ENCODE assay signal across 20 cellular contexts in genomic region chr14:57383125-57383524, GRCh38. TPM values are rescaled to one million over a fixed set of nuclear protein-coding genes. Genes with fewer than 3 reads are reported as not detected.
DNase-seq lines count a peak whose midpoint lies in the region; ATAC-seq and TF ChIP-seq lines count a peak whose summit lies in the region.
"Had no signal": no experiment of that assay in that cellular context is flagged by ENCODE, and none has a peak within 500 bp of the region (broad histone marks: within the 10 kb centered on the region; RNA-seq: fewer than 3 reads in every experiment).

No MANE protein-coding gene starts in this region.

- no peak overlapping the region for H2BK12ac ChIP-seq in mesenchymal stem cell (ENCODE audit: low read length in 2 of 2)

- H3K36me3 Mint-ChIP-seq in Caco-2 (ENCODE audit: insufficient read depth, unreplicated experiment): no peaks in the 10 kb centered on the region
- no peaks in the 10 kb centered on the region for H3K36me3 Mint-ChIP-seq in HFFc6 (ENCODE audit: low read depth)
- H3K36me3 Mint-ChIP-seq: CD8-positive, alpha-beta T cell had no signal

- H3K4me3 ChIP-seq in Caco-2 (ENCODE audit: low read depth, low read length) (no peak overlapping the region), mesenchymal stem cell (ENCODE audit: insufficient read depth in 1 of 2, low read depth in 1 of 2, low read length in 2 of 2) (no peak overlapping the region)
- H3K4me3 ChIP-seq: A549, BLaER1 had no signal

- H3K18ac ChIP-seq in mesenchymal stem cell (ENCODE audit: low read depth in 1 of 2, low read length in 2 of 2): no peak overlapping the region

- no peak overlapping the region for H2BK5ac ChIP-seq in mesenchymal stem cell (ENCODE audit: low read depth, low read length, poor library complexity, severe bottlenecking)

- H4K91ac ChIP-seq in mesenchymal stem cell (ENCODE audit: low read length): no peak overlapping the region

- DNase-seq in Caco-2: peak; percentile 56 to 60
- DNase-seq in HFFc6: no peak
- peak; percentile 23 for DNase-seq in dermis blood vessel endothelial cell
- peak; percentile 25 for DNase-seq in mesenchymal stem cell
- no peak for DNase-seq in occipital lobe (lab: John Stamatoyannopoulos, UW)
- DNase-seq in stimulated activated naive CD8-positive, alpha-beta T cell treated with anti-CD3 and anti-CD28 coated beads, Interleukin-15, amount 100 ng/mL, for 72 hours: no peak
- DNase-seq in sciatic nerve (ENCODE audit: low spot score): no peak
- DNase-seq: CD8-positive, alpha-beta T cell; DMS53; H7; NCI-H1417 treated with DMSO at 0.1 percent for 48 hours; NCI-H187 treated with DMSO at 0.1 percent for 48 hours; NCI-H2227 treated with DMSO at 0.1 percent for 48 hours; NCI-H510A treated with DMSO at 0.1 percent for 48 hours; NCI-H82; OCI-M1; SHP77 treated with DMSO at 0.1 percent for 48 hours had no signal

- no peak overlapping the region for H3K14ac ChIP-seq in mesenchymal stem cell (ENCODE audit: low read length in 2 of 2)

- no peak overlapping the region for H3K4me2 ChIP-seq in mesenchymal stem cell (ENCODE audit: low read length, poor library complexity, severe bottlenecking)
- H3K4me2 ChIP-seq: BLaER1 had no signal

- no peak overlapping the region for H2AK5ac ChIP-seq in mesenchymal stem cell (ENCODE audit: low read length, severe bottlenecking)

- no peak overlapping the region for H2BK120ac ChIP-seq in mesenchymal stem cell (ENCODE audit: low read depth, low read length)

- H3K27ac ChIP-seq in mesenchymal stem cell (ENCODE audit: low read length, poor library complexity, severe bottlenecking): no peak overlapping the region
- H3K27ac ChIP-seq: A549, BLaER1 had no signal

- H3K27me3 ChIP-seq in Caco-2 (replicated peaks; ENCODE audit: control insufficient read depth, insufficient read depth, low read length) (no peaks in the 10 kb centered on the region), mesenchymal stem cell (ENCODE audit: control insufficient read depth in 1 of 2, insufficient read depth in 1 of 2, low read length in 2 of 2) (no peaks in the 10 kb centered on the region)
- H3K27me3 ChIP-seq: BLaER1 had no signal

- H2AFZ ChIP-seq in mesenchymal stem cell (ENCODE audit: low read depth, low read length): no peak overlapping the region

- H3K36me3 ChIP-seq in Caco-2 (ENCODE audit: control insufficient read depth, insufficient read depth, low read length): no peaks in the 10 kb centered on the region
- no peaks in the 10 kb centered on the region for H3K36me3 ChIP-seq in mesenchymal stem cell (ENCODE audit: control insufficient read depth in 1 of 2, insufficient read depth in 2 of 2, low read depth in 1 of 2, low read length in 2 of 2)
- H3K36me3 ChIP-seq: BLaER1 had no signal

- BruUV-seq in Caco-2 (replicated peaks; lab: Mats Ljungman, UMichigan): no TSS peak

- H3K9ac ChIP-seq in mesenchymal stem cell (ENCODE audit: low read length): peak overlapping the region; percentile 62
- H3K9ac ChIP-seq: BLaER1 had no signal

- H3K9me3 ChIP-seq in Caco-2: no peaks in the 10 kb centered on the region
- no peaks in the 10 kb centered on the region for H3K9me3 ChIP-seq in mesenchymal stem cell (ENCODE audit: control insufficient read depth, low read length)
- H3K9me3 ChIP-seq: A549, BLaER1 had no signal

- POLR2A ChIA-PET in Caco-2 (lab: Charles Lee): interaction anchor here (0.7 kb wide), 2 partner anchors 114 to 195 kb away, joined by 3 read pairs; no protein-coding TSS in a partner anchor

- H3K27ac Mint-ChIP-seq in Caco-2 (ENCODE audit: unreplicated experiment) (no peak overlapping the region), HFFc6 (peak overlapping the region; percentile 56)
- no peak overlapping the region for H3K27ac Mint-ChIP-seq in stimulated activated naive CD8-positive, alpha-beta T cell treated with anti-CD3 and anti-CD28 coated beads, Interleukin-15, amount 100 ng/mL, for 72 hours
- H3K27ac Mint-ChIP-seq: CD8-positive, alpha-beta T cell had no signal

- TF ChIP-seq CTCF in Caco-2 (IDR thresholded peaks at IDR 0.05; ENCODE audit: insufficient read depth in 1 of 2, low read depth in 1 of 2, low read length in 1 of 2, severe bottlenecking in 1 of 2, unreplicated experiment in 1 of 2) (no peak), HFFc6 (IDR thresholded peaks at IDR 0.05) (no peak)

- H3K27me3 Mint-ChIP-seq in Caco-2 (ENCODE audit: insufficient read depth, unreplicated experiment) (no peaks in the 10 kb centered on the region), HFFc6 (ENCODE audit: insufficient read depth) (no peaks in the 10 kb centered on the region)
- no peaks in the 10 kb centered on the region for H3K27me3 Mint-ChIP-seq in stimulated activated naive CD8-positive, alpha-beta T cell treated with anti-CD3 and anti-CD28 coated beads, Interleukin-15, amount 100 ng/mL, for 72 hours

- H2BK15ac ChIP-seq in mesenchymal stem cell (ENCODE audit: low read depth, poor library complexity, severe bottlenecking): no peak overlapping the region

- no peak overlapping the region for H3K4ac ChIP-seq in mesenchymal stem cell (ENCODE audit: low read depth in 1 of 2, low read length in 2 of 2)

- H3K23ac ChIP-seq in mesenchymal stem cell (ENCODE audit: low read length in 2 of 2): no peak overlapping the region

- ATAC-seq in GM21447 (IDR thresholded peaks at IDR 0.05; ENCODE audit: unreplicated experiment) (no peak), sciatic nerve (no peak)
- no peak for ATAC-seq in stimulated activated naive CD8-positive, alpha-beta T cell treated with anti-CD3 and anti-CD28 coated beads, Interleukin-15, amount 100 ng/mL, for 72 hours
- ATAC-seq: CD8-positive, alpha-beta T cell had no signal

- H3K9me3 Mint-ChIP-seq in Caco-2 (ENCODE audit: unreplicated experiment) (no peaks in the 10 kb centered on the region), HFFc6 (no peaks in the 10 kb centered on the region)
- no peaks in the 10 kb centered on the region for H3K9me3 Mint-ChIP-seq in stimulated activated naive CD8-positive, alpha-beta T cell treated with anti-CD3 and anti-CD28 coated beads, Interleukin-15, amount 100 ng/mL, for 72 hours
- H3K9me3 Mint-ChIP-seq: CD8-positive, alpha-beta T cell had no signal

- H3K4me3 Mint-ChIP-seq in Caco-2 (ENCODE audit: unreplicated experiment) (no peak overlapping the region), HFFc6 (peak overlapping the region; percentile 39; the same call in 1 of the 2 replicates)
- no peak overlapping the region for H3K4me3 Mint-ChIP-seq in stimulated activated naive CD8-positive, alpha-beta T cell treated with anti-CD3 and anti-CD28 coated beads, Interleukin-15, amount 100 ng/mL, for 72 hours
- H3K4me3 Mint-ChIP-seq: CD8-positive, alpha-beta T cell had no signal

- H3K79me1 ChIP-seq in mesenchymal stem cell (replicated peaks; ENCODE audit: low read length, poor library complexity, severe bottlenecking): no peaks in the 10 kb centered on the region

- H3K4me1 ChIP-seq in Caco-2 (peaks cover 30% of the 10 kb centered on the region), mesenchymal stem cell (ENCODE audit: control insufficient read depth, insufficient read depth, low read depth, low read length) (peaks cover 1% of the 10 kb centered on the region)

- H3K4me1 Mint-ChIP-seq in Caco-2 (ENCODE audit: low read depth, unreplicated experiment) (peaks cover 31% of the 10 kb centered on the region), HFFc6 (ENCODE audit: low read depth) (peaks cover 38% of the 10 kb centered on the region)
- H3K4me1 Mint-ChIP-seq in stimulated activated naive CD8-positive, alpha-beta T cell treated with anti-CD3 and anti-CD28 coated beads, Interleukin-15, amount 100 ng/mL, for 72 hours: no peaks in the 10 kb centered on the region

- CTCF ChIA-PET in Caco-2 (lab: Charles Lee): no interaction called here

- intact Hi-C loops in Caco-2 (cut with micrococcal nuclease; ENCODE audit: unreplicated experiment) (no loop called here), sciatic nerve (cut with DNase I) (no loop called here)

- H4K8ac ChIP-seq in mesenchymal stem cell (ENCODE audit: low read length): no peak overlapping the region

RNA-seq across cellular contexts. Expression of gene NAA30, which starts 7.3 kb away (rescaled TPM):
- total RNA-seq in Caco-2 (2022): 21.0 and 23.7 TPM in 2 replicates
- total RNA-seq in HFFc6 (2021; fragmentation: NEBNext Ultra II Directional; extraction: Animal tissue kit (Norgen Biotek cat#: 25700)): 10 to 100 TPM; 20.0 to 22.7 (median 20.7) TPM
- total RNA-seq in dermis blood vessel endothelial cell: 31.7 and 34.7 TPM in 2 replicates
- polyA plus RNA-seq in mesenchymal stem cell (2013, experiment 1 of 2): 19.0 TPM
- 19.3 TPM for polyA plus RNA-seq in mesenchymal stem cell (2013, experiment 2 of 2)
- 80.2 TPM for total RNA-seq in occipital lobe
- 18.7 TPM for total RNA-seq in sciatic nerve

Comparison
In these comparisons a context has a peak if more than half of its experiments do, and no peak if none do; other contexts are left out.
1. DNase-seq: peak in Caco-2 (2 of 2), dermis blood vessel endothelial cell (single experiment) and mesenchymal stem cell (single experiment); none in HFFc6 (single experiment), occipital lobe (single experiment), stimulated activated naive CD8-positive, alpha-beta T cell treated with anti-CD3 and anti-CD28 coated beads, Interleukin-15, amount 100 ng/mL, for 72 hours (0 of 2) and sciatic nerve (single experiment).